In the genomic region with DNA sequence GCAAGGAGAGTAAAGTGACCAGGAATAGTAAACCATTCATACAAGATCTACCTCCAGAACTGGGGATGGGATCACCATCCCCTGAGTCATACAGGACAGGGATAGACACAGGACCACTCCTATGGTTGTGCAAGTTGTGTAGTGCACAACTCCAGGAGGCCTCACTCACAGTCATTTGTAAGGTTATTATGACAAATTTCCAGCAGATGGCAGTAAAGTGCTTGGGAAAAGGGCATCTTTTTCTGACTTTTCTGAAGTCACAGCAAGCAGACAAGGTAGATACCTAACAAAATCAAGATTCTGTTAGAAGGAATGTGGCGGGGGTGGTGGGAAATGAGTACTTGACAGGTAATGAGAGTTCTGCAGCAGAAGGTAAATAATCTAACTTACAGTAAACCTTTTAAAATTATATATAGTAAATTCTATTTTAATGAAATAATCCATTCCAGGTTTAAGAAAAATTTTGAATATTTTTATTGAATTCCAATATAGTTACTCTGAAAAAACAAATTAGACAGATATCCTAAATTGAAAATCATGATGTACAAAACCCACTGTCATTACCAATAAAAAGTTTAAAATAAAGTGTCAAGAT, we compare ENCODE assay signal across 9 cellular contexts. TPM values are rescaled to one million over a fixed set of nuclear protein-coding genes. Genes with fewer than 3 reads are reported as not detected.
DNase-seq lines count a peak whose midpoint lies in the region; FAIRE-seq and TF ChIP-seq lines count a peak whose summit lies in the region.
"Had no signal": no experiment of that assay in that cellular context is flagged by ENCODE, and none has a peak within 500 bp of the region (broad histone marks: within the 10 kb centered on the region; RNA-seq: fewer than 3 reads in every experiment).

No MANE protein-coding gene starts in this region.

- TF ChIP-seq POLR2A in H1 (IDR thresholded peaks at IDR 0.05; ENCODE audit: control extremely low read depth in 1 of 2, low read depth in 2 of 2, low read length in 2 of 2) = no peak

- H2AFZ ChIP-seq in H1 (ENCODE audit: low read length) (no peak overlapping the region), mesenchymal stem cell (ENCODE audit: low read depth, low read length) (no peak overlapping the region)

- H2BK15ac ChIP-seq in H1 (ENCODE audit: low read length) (no peak overlapping the region), mesenchymal stem cell (ENCODE audit: low read depth, poor library complexity, severe bottlenecking) (no peak overlapping the region)

- no peak overlapping the region for H3K4me3 ChIP-seq in H1 (ENCODE audit: extremely low read depth in 1 of 4, insufficient read depth in 2 of 4, low read depth in 3 of 4, low read length in 4 of 4)
- no peak overlapping the region for H3K4me3 ChIP-seq in mesenchymal stem cell (ENCODE audit: insufficient read depth in 1 of 2, low read depth in 1 of 2, low read length in 2 of 2)
- H3K4me3 ChIP-seq: BLaER1 had no signal

- DNase-seq in NCI-H1436 (lab: John Stamatoyannopoulos, UW) (peak; percentile 58), NCI-H1436 treated with DMSO at 0.1 percent for 48 hours (lab: John Stamatoyannopoulos, UW) (no peak), GM20000 (ENCODE audit: low spot score) (peak; percentile 59), LoVo (ENCODE audit: low spot score) (peak; percentile 70), SW 1271 (lab: John Stamatoyannopoulos, UW) (peak; percentile 46 to 62), H1 (ENCODE audit: low read depth in 1 of 2, low spot score in 2 of 2) (peak in 1 of 2 experiments; percentile 47), mesenchymal stem cell (peak; percentile 78), NCI-H446 treated with DMSO at 0.1 percent for 48 hours (lab: John Stamatoyannopoulos, UW) (no peak)

- H3K36me3 ChIP-seq in H1 (ENCODE audit: control insufficient read depth in 2 of 4, insufficient read depth in 4 of 4, low read length in 3 of 4) (no peaks in the 10 kb centered on the region), mesenchymal stem cell (ENCODE audit: control insufficient read depth in 1 of 2, insufficient read depth in 2 of 2, low read depth in 1 of 2, low read length in 2 of 2) (peaks cover 3 to 44% of the 10 kb centered on the region in 2 experiments)
- H3K36me3 ChIP-seq: BLaER1 had no signal

- H3K4ac ChIP-seq in H1 (replicated peaks; ENCODE audit: insufficient read length, low read depth, low read length) (no peak overlapping the region), mesenchymal stem cell (ENCODE audit: low read depth in 1 of 2, low read length in 2 of 2) (no peak overlapping the region)

- CTCF ChIA-PET in H1 (lab: Charles Lee; ENCODE audit: partially characterized antibody) = interaction anchor here (0.7 to 2.0 kb wide), 21 partner anchors 9 to 385 kb away, joined by 3 to 17 read pairs (median 4); no protein-coding TSS in a partner anchor

- peak; percentile 85 to 94 for TF ChIP-seq RAD21 in H1 (IDR thresholded peaks at IDR 0.05 in 1 of 2, conservative IDR thresholded peaks at IDR 0.05 in 1 of 2; ENCODE audit: low read depth in 2 of 2, low read length in 2 of 2)

- H3K14ac ChIP-seq in H1 (ENCODE audit: insufficient read length) (no peak overlapping the region), mesenchymal stem cell (ENCODE audit: low read length in 2 of 2) (no peak overlapping the region)

- H3K56ac ChIP-seq in H1 (replicated peaks; ENCODE audit: insufficient read length, low read depth, low read length) = no peak overlapping the region

- no peak overlapping the region for H3K9ac ChIP-seq in H1 (replicated peaks in 1 of 4; ENCODE audit: extremely low read depth in 1 of 4, low read depth in 3 of 4, low read length in 3 of 4)
- no peak overlapping the region for H3K9ac ChIP-seq in mesenchymal stem cell (ENCODE audit: low read length)
- H3K9ac ChIP-seq: BLaER1 had no signal

- no peak overlapping the region for H2BK20ac ChIP-seq in H1 (ENCODE audit: low read length)

- no peak overlapping the region for H2BK120ac ChIP-seq in H1 (replicated peaks; ENCODE audit: low read depth, low read length)
- no peak overlapping the region for H2BK120ac ChIP-seq in mesenchymal stem cell (ENCODE audit: low read depth, low read length)

- no peaks in the 10 kb centered on the region for H3K23me2 ChIP-seq in H1 (ENCODE audit: low read depth, low read length)

- H4K5ac ChIP-seq in H1 (ENCODE audit: insufficient read length, low read depth, low read length) = no peak overlapping the region

- POLR2A ChIA-PET in H1 (lab: Charles Lee; ENCODE audit: partially characterized antibody) = interaction anchor here (0.9 to 1.3 kb wide), 3 partner anchors 17 to 377 kb away, joined by 3 to 10 read pairs (median 3); partner anchors contain the start of genes HNRNPK, KIF27 and RMI1

- H3K9me3 ChIP-seq in H1 (ENCODE audit: insufficient read depth in 2 of 2, low read depth in 1 of 2, low read length in 1 of 2) = no peaks in the 10 kb centered on the region
- H3K9me3 ChIP-seq in mesenchymal stem cell (ENCODE audit: control insufficient read depth, low read length) = no peaks in the 10 kb centered on the region
- H3K9me3 ChIP-seq: BLaER1 had no signal

- H4K20me1 ChIP-seq in H1 (replicated peaks in 1 of 2; ENCODE audit: control insufficient read depth in 1 of 2, insufficient read depth in 2 of 2, low read length in 2 of 2) = no peaks in the 10 kb centered on the region
- H4K20me1 ChIP-seq: BLaER1 had no signal

- H3K23ac ChIP-seq in H1 (ENCODE audit: insufficient read length) (no peak overlapping the region), mesenchymal stem cell (ENCODE audit: low read length in 2 of 2) (no peak overlapping the region)

- 32% methylated on average over 1 of the region's 1 CpG; no CpG with 5 or more reads in 1 of the 2 experiments for WGBS in H1 (ENCODE audit: extremely low coverage in 1 of 2, insufficient coverage in 1 of 2, insufficient read length in 1 of 2, insufficient replicate concordance in 2 of 2, low coverage in 1 of 2, low lambda C conversion rate in 2 of 2, missing lambda C conversion rate in 1 of 2), 2 experiments
- no CpG with 5 or more reads among the region's 1 CpG for WGBS in mesenchymal stem cell

- H4K8ac ChIP-seq in H1 (ENCODE audit: extremely low read depth, insufficient read depth, low read length) (no peak overlapping the region), mesenchymal stem cell (ENCODE audit: low read length) (no peak overlapping the region)

- H3K79me1 ChIP-seq in H1 (ENCODE audit: low read depth, low read length) = no peaks in the 10 kb centered on the region
- no peaks in the 10 kb centered on the region for H3K79me1 ChIP-seq in mesenchymal stem cell (replicated peaks; ENCODE audit: low read length, poor library complexity, severe bottlenecking)

- no peak overlapping the region for H2AK5ac ChIP-seq in H1 (ENCODE audit: low read depth, low read length)
- no peak overlapping the region for H2AK5ac ChIP-seq in mesenchymal stem cell (ENCODE audit: low read length, severe bottlenecking)

- H3K27ac ChIP-seq in H1 (ENCODE audit: low read depth, low read length) = no peak overlapping the region
- no peak overlapping the region for H3K27ac ChIP-seq in mesenchymal stem cell (ENCODE audit: low read length, poor library complexity, severe bottlenecking)
- H3K27ac ChIP-seq: BLaER1 had no signal

- H4K91ac ChIP-seq in H1 (replicated peaks; ENCODE audit: insufficient read length, low read length) (no peak overlapping the region), mesenchymal stem cell (ENCODE audit: low read length) (no peak overlapping the region)

- no peaks in the 10 kb centered on the region for H3K79me2 ChIP-seq in H1 (ENCODE audit: control insufficient read depth in 1 of 2, insufficient read depth in 2 of 2, low read length in 2 of 2)

- no peak for TF ChIP-seq EP300 in H1 (IDR thresholded peaks at IDR 0.05; ENCODE audit: borderline replicate concordance in 1 of 2, low read depth in 2 of 2, low read length in 2 of 2)

- H3K27me3 ChIP-seq in H1 (replicated peaks in 1 of 4; ENCODE audit: control insufficient read depth in 3 of 4, extremely low read depth in 1 of 4, insufficient read depth in 3 of 4, low read length in 3 of 4) (no peaks in the 10 kb centered on the region), mesenchymal stem cell (ENCODE audit: control insufficient read depth in 1 of 2, insufficient read depth in 1 of 2, low read length in 2 of 2) (no peaks in the 10 kb centered on the region)
- H3K27me3 ChIP-seq: BLaER1 had no signal

- no peak overlapping the region for H3K18ac ChIP-seq in H1 (ENCODE audit: extremely low read depth, low read length)
- no peak overlapping the region for H3K18ac ChIP-seq in mesenchymal stem cell (ENCODE audit: low read depth in 1 of 2, low read length in 2 of 2)

- H3K4me2 ChIP-seq in H1 (ENCODE audit: insufficient read depth in 1 of 2, low read depth in 2 of 2, low read length in 2 of 2) = no peak overlapping the region
- no peak overlapping the region for H3K4me2 ChIP-seq in mesenchymal stem cell (ENCODE audit: low read length, poor library complexity, severe bottlenecking)
- H3K4me2 ChIP-seq: BLaER1 had no signal

- TF ChIP-seq CTCF in GM20000 (IDR thresholded peaks at IDR 0.05; ENCODE audit: extremely low read depth, missing control alignments) = peak; percentile 39
- peak in 2 of 3 experiments; percentile 66 to 72; a peak in 3 of 4 replicates for TF ChIP-seq CTCF in H1 (IDR thresholded peaks at IDR 0.05; ENCODE audit: control extremely low read depth in 1 of 3, insufficient read depth in 1 of 3, low read depth in 1 of 3, low read length in 3 of 3)

- H3K4me1 ChIP-seq in H1 (replicated peaks in 1 of 4; ENCODE audit: control insufficient read depth in 3 of 4, insufficient read depth in 4 of 4, low read length in 3 of 4) (peaks cover 0 to 6% (median 2%) of the 10 kb centered on the region in 4 experiments; a peak in 4 of 7 replicates), mesenchymal stem cell (ENCODE audit: control insufficient read depth, insufficient read depth, low read depth, low read length) (peaks cover 2% of the 10 kb centered on the region)
- H3K4me1 ChIP-seq: BLaER1 had no signal

- FAIRE-seq in H1 (lab: Jason Lieb, UNC) = peak; percentile 78

- H2BK5ac ChIP-seq in H1 (ENCODE audit: low read depth, low read length) (no peak overlapping the region), mesenchymal stem cell (ENCODE audit: low read depth, low read length, poor library complexity, severe bottlenecking) (no peak overlapping the region)

- 0 out of 2 replicates have a peak overlapping the region, but pooled peaks have one; percentile 4 for H2BK12ac ChIP-seq in H1 (ENCODE audit: low read depth, low read length)
- no peak overlapping the region for H2BK12ac ChIP-seq in mesenchymal stem cell (ENCODE audit: low read length in 2 of 2)

RNA-seq across cellular contexts. Expression of gene KIF27, which starts 16.7 kb away (rescaled TPM):
- 4.6 and 7.0 TPM in 2 replicates for total RNA-seq in H1 (2021; fragmentation: NEBNext Ultra II Directional; extraction: Animal tissue kit (Norgen Biotek cat#: 25700))
- polyA plus RNA-seq in H1 (2011; rRNA removed) = 0.24 and 0.47 TPM in 2 replicates
- polyA plus RNA-seq in H1 (2011; cell fraction: cytosol; rRNA removed) = 1.00 TPM
- polyA plus RNA-seq in H1 (2011; cell fraction: nucleus; rRNA removed) = 0.78 TPM
- polyA plus RNA-seq in H1 (2012, experiment 1 of 2) = 1.1 to 2.6 TPM (median 1.3 TPM) in 4 replicates
- polyA plus RNA-seq in H1 (2012, experiment 2 of 2) = 0.08 TPM
- 2.5 TPM for polyA plus RNA-seq in H1 (2013, experiment 1 of 2)
- polyA plus RNA-seq in H1 (2013, experiment 2 of 2) = 2.4 TPM
- polyA minus RNA-seq in H1 (2011; rRNA and poly(A)+ RNA removed) = 1.5 and 3.1 TPM in 2 replicates
- 1.3 TPM for polyA minus RNA-seq in H1 (2011; cell fraction: cytosol; rRNA and poly(A)+ RNA removed)
- polyA minus RNA-seq in H1 (2011; cell fraction: nucleus; rRNA and poly(A)+ RNA removed) = 6.1 TPM
- 1.2 TPM for polyA plus RNA-seq in mesenchymal stem cell (2013, experiment 1 of 2)
- polyA plus RNA-seq in mesenchymal stem cell (2013, experiment 2 of 2) = 1.1 TPM

RNA-seq across cellular contexts. Expression of gene HNRNPK, which starts 42.1 kb away (rescaled TPM):
- total RNA-seq in H1 (2021; fragmentation: NEBNext Ultra II Directional; extraction: Animal tissue kit (Norgen Biotek cat#: 25700)) = 851 and 887 TPM in 2 replicates
- 414 and 560 TPM in 2 replicates for polyA plus RNA-seq in H1 (2011; rRNA removed)
- 510 TPM for polyA plus RNA-seq in H1 (2011; cell fraction: cytosol; rRNA removed)
- polyA plus RNA-seq in H1 (2011; cell fraction: nucleus; rRNA removed) = 492 TPM
- polyA plus RNA-seq in H1 (2012, experiment 1 of 2) = 624 to 1,009 TPM (median 692 TPM) in 4 replicates
- 173 TPM for polyA plus RNA-seq in H1 (2012, experiment 2 of 2)
- polyA plus RNA-seq in H1 (2013, experiment 1 of 2) = 487 TPM
- 492 TPM for polyA plus RNA-seq in H1 (2013, experiment 2 of 2)
- polyA minus RNA-seq in H1 (2011; rRNA and poly(A)+ RNA removed) = 578 and 618 TPM in 2 replicates
- 403 TPM for polyA minus RNA-seq in H1 (2011; cell fraction: cytosol; rRNA and poly(A)+ RNA removed)
- polyA minus RNA-seq in H1 (2011; cell fraction: nucleus; rRNA and poly(A)+ RNA removed) = 658 TPM
- 352 TPM for polyA plus RNA-seq in mesenchymal stem cell (2013, experiment 1 of 2)
- polyA plus RNA-seq in mesenchymal stem cell (2013, experiment 2 of 2) = 352 TPM

RNA-seq across cellular contexts. Expression of gene RMI1, which starts 42.6 kb away (rescaled TPM):
- total RNA-seq in H1 (2021; fragmentation: NEBNext Ultra II Directional; extraction: Animal tissue kit (Norgen Biotek cat#: 25700)) = 34.1 and 34.6 TPM in 2 replicates
- 2.7 and 3.0 TPM in 2 replicates for polyA plus RNA-seq in H1 (2011; rRNA removed)
- polyA plus RNA-seq in H1 (2011; cell fraction: cytosol; rRNA removed) = 5.8 TPM
- 1.8 TPM for polyA plus RNA-seq in H1 (2011; cell fraction: nucleus; rRNA removed)
- 10.9 to 21.6 TPM (median 14.0 TPM) in 4 replicates for polyA plus RNA-seq in H1 (2012, experiment 1 of 2)
- polyA plus RNA-seq in H1 (2012, experiment 2 of 2) = 1.1 TPM
- 25.4 TPM for polyA plus RNA-seq in H1 (2013, experiment 1 of 2)
- 25.9 TPM for polyA plus RNA-seq in H1 (2013, experiment 2 of 2)
- 8.1 and 18.4 TPM in 2 replicates for polyA minus RNA-seq in H1 (2011; rRNA and poly(A)+ RNA removed)
- 16.7 TPM for polyA minus RNA-seq in H1 (2011; cell fraction: cytosol; rRNA and poly(A)+ RNA removed)
- 10.6 TPM for polyA minus RNA-seq in H1 (2011; cell fraction: nucleus; rRNA and poly(A)+ RNA removed)
- 4.1 TPM for polyA plus RNA-seq in mesenchymal stem cell (2013, experiment 1 of 2)
- 4.1 TPM for polyA plus RNA-seq in mesenchymal stem cell (2013, experiment 2 of 2)

Comparison
In these comparisons a context has a peak if more than half of its experiments do, and no peak if none do; other contexts are left out.
1. DNase-seq: peak in NCI-H1436 (single experiment), GM20000 (single experiment), LoVo (single experiment), SW 1271 (2 of 2) and mesenchymal stem cell (single experiment); none in NCI-H1436 treated with DMSO at 0.1 percent for 48 hours (single experiment) and NCI-H446 treated with DMSO at 0.1 percent for 48 hours (single experiment).